In the genomic region with DNA sequence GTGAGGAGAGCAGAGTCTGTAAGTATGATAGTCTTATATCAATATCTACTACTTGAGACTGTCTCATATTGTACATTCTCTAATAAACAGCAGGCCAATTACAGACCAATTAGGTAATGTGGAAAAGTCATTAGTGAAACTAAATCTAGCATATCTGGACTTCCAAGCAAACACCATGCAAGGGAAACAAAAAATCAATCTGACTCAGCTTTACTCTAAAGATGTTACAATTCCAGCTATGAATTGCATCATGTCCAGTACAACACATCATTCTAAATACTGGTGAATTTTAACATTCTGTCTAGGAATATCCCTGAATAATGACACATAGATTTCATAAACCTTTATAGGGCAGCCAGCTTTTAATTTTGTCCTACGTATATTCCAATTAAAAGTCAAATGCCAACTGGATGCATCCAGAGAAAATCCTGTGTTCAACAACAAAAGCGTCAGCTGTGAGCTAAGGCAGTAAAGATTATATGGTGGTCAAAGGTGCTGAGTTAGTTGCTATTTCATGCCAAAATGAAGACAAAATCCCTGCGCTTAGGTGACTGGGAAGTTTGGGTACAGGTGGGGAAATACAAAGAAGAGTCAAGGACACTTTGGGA, we compare ENCODE assay signal across 1 cellular context.
TF ChIP-seq lines count a peak whose summit lies in the region.

No MANE protein-coding gene starts in this region.

TF ChIP-seq in HEK293, 187 proteins besides CTCF, POLR2A, EP300 and RAD21 (continued from another document):
- TF ChIP-seq, protein P1, sequence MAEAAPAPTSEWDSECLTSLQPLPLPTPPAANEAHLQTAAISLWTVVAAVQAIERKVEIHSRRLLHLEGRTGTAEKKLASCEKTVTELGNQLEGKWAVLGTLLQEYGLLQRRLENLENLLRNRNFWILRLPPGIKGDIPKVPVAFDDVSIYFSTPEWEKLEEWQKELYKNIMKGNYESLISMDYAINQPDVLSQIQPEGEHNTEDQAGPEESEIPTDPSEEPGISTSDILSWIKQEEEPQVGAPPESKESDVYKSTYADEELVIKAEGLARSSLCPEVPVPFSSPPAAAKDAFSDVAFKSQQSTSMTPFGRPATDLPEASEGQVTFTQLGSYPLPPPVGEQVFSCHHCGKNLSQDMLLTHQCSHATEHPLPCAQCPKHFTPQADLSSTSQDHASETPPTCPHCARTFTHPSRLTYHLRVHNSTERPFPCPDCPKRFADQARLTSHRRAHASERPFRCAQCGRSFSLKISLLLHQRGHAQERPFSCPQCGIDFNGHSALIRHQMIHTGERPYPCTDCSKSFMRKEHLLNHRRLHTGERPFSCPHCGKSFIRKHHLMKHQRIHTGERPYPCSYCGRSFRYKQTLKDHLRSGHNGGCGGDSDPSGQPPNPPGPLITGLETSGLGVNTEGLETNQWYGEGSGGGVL (tag by site-specific recombination; IDR thresholded peaks at IDR 0.05): peak; percentile 16; the same call in 1 of the 2 replicates
- TF ChIP-seq, protein P2, sequence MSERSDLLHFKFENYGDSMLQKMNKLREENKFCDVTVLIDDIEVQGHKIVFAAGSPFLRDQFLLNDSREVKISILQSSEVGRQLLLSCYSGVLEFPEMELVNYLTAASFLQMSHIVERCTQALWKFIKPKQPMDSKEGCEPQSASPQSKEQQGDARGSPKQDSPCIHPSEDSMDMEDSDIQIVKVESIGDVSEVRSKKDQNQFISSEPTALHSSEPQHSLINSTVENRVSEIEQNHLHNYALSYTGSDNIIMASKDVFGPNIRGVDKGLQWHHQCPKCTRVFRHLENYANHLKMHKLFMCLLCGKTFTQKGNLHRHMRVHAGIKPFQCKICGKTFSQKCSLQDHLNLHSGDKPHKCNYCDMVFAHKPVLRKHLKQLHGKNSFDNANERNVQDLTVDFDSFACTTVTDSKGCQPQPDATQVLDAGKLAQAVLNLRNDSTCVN (tag by site-specific recombination; optimal IDR thresholded peaks at IDR 0.05): no peak
- TF ChIP-seq, protein P3, sequence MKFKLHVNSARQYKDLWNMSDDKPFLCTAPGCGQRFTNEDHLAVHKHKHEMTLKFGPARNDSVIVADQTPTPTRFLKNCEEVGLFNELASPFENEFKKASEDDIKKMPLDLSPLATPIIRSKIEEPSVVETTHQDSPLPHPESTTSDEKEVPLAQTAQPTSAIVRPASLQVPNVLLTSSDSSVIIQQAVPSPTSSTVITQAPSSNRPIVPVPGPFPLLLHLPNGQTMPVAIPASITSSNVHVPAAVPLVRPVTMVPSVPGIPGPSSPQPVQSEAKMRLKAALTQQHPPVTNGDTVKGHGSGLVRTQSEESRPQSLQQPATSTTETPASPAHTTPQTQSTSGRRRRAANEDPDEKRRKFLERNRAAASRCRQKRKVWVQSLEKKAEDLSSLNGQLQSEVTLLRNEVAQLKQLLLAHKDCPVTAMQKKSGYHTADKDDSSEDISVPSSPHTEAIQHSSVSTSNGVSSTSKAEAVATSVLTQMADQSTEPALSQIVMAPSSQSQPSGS (tag by site-specific recombination; IDR thresholded peaks at IDR 0.05; ENCODE audit: low read depth): peak; percentile 31; the same call in 1 of the 2 replicates
- TF ChIP-seq, protein P4, sequence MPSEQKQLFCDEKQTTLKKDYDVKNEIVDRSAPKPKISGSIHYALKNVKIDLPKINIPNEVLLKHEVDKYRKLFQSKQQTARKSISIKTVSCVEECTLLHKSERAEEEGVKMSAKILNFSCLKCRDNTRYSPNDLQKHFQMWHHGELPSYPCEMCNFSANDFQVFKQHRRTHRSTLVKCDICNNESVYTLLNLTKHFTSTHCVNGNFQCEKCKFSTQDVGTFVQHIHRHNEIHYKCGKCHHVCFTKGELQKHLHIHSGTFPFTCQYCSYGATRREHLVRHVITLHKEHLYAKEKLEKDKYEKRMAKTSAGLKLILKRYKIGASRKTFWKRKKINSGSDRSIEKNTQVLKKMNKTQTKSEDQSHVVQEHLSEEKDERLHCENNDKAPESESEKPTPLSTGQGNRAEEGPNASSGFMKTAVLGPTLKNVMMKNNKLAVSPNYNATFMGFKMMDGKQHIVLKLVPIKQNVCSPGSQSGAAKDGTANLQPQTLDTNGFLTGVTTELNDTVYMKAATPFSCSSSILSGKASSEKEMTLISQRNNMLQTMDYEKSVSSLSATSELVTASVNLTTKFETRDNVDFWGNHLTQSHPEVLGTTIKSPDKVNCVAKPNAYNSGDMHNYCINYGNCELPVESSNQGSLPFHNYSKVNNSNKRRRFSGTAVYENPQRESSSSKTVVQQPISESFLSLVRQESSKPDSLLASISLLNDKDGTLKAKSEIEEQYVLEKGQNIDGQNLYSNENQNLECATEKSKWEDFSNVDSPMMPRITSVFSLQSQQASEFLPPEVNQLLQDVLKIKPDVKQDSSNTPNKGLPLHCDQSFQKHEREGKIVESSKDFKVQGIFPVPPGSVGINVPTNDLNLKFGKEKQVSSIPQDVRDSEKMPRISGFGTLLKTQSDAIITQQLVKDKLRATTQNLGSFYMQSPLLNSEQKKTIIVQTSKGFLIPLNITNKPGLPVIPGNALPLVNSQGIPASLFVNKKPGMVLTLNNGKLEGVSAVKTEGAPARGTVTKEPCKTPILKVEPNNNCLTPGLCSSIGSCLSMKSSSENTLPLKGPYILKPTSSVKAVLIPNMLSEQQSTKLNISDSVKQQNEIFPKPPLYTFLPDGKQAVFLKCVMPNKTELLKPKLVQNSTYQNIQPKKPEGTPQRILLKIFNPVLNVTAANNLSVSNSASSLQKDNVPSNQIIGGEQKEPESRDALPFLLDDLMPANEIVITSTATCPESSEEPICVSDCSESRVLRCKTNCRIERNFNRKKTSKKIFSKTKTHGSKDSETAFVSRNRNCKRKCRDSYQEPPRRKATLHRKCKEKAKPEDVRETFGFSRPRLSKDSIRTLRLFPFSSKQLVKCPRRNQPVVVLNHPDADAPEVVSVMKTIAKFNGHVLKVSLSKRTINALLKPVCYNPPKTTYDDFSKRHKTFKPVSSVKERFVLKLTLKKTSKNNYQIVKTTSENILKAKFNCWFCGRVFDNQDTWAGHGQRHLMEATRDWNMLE (tag by site-specific recombination; conservative IDR thresholded peaks at IDR 0.05; ENCODE audit: low read depth): peak; percentile 70; the same call in 1 of the 2 replicates
- TF ChIP-seq ZEB2 (tag by site-specific recombination; IDR thresholded peaks at IDR 0.05) (peak; percentile 63; the same call in 1 of the 2 replicates), ZNF324 (tag by site-specific recombination; IDR thresholded peaks at IDR 0.05) (0 out of 2 replicates have a peak, but pooled peaks have one; percentile 31)
